13 cellular contexts compared by ENCODE assay signal in the genomic region with DNA sequence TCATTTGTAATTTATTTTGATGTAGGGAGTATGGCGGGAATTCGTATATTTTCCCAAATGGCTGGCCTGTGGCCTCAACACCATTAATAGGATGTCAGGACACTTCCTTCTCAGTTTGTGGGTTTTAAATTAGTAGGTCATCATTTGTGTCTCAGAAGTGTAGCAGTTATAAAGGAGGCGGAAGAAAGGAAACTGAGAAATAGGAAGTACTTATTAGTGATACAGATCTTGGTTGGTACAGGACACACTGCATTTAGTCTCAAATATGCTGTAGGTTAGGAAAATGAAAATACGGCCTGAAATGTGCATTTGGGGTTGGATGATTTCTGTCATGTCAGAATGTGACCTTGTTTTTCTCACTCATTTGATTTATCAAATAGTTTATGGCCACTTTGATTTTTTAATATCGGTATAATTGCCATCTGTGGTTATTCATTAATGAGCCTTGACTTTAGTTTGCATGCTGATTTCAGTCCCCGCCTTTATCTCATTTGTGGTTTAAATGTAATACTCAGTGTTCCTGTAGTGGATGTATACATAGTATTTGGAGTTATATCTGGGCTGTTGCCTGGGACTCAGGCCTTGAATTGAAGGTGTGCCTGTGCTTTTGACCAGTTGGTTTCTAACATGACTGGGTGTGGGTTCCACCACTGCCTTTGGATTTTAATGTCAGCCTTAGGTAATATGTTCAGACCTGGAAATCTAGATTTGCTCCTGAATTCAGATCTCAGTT. TPM values are rescaled to one million over a fixed set of nuclear protein-coding genes. Genes with fewer than 3 reads are reported as not detected.
DNase-seq lines count a peak whose midpoint lies in the region; ATAC-seq, FAIRE-seq and TF ChIP-seq lines count a peak whose summit lies in the region.
"Had no signal": no experiment of that assay in that cellular context is flagged by ENCODE, and none has a peak within 500 bp of the region (broad histone marks: within the 10 kb centered on the region; RNA-seq: fewer than 3 reads in every experiment).

No MANE protein-coding gene starts in this region.

- no peak overlapping the region for H4K91ac ChIP-seq in mesenchymal stem cell (ENCODE audit: low read length)

- peaks cover 27 to 38% (median 29%) of the 10 kb centered on the region in 3 donors for H3K4me1 Mint-ChIP-seq in T-cell

- peaks cover 7% of the 10 kb centered on the region for H3K79me1 ChIP-seq in mesenchymal stem cell (replicated peaks; ENCODE audit: low read length, poor library complexity, severe bottlenecking)

- DNase-seq in GM12892 (ENCODE audit: insufficient read length) (no peak), T-cell (no peak), mesenchymal stem cell (no peak), left ventricle myocardium inferior (no peak), caudate nucleus (lab: John Stamatoyannopoulos, UW) (no peak)
- DNase-seq in activated effector memory CD4-positive, alpha-beta T cell treated with Interleukin-2 at 50 U/mL for 16 hours = no peak
- DNase-seq: anterior cingulate cortex, cortex of kidney, occipital lobe had no signal

- H3K36me3 ChIP-seq in mesenchymal stem cell (ENCODE audit: control insufficient read depth in 1 of 2, insufficient read depth in 2 of 2, low read depth in 1 of 2, low read length in 2 of 2) = peaks cover 10 to 83% of the 10 kb centered on the region in 2 experiments
- peaks cover 63% of the 10 kb centered on the region for H3K36me3 ChIP-seq in left ventricle myocardium inferior

- H3K4me3 ChIP-seq in mesenchymal stem cell (ENCODE audit: insufficient read depth in 1 of 2, low read depth in 1 of 2, low read length in 2 of 2) = no peak overlapping the region
- H3K4me3 ChIP-seq in left ventricle myocardium inferior = no peak overlapping the region
- H3K4me3 ChIP-seq: SK-N-MC, suprapubic skin had no signal

- H3K9me3 ChIP-seq in mesenchymal stem cell (ENCODE audit: control insufficient read depth, low read length) (no peaks in the 10 kb centered on the region), left ventricle myocardium inferior (replicated peaks) (no peaks in the 10 kb centered on the region)
- H3K9me3 ChIP-seq: suprapubic skin had no signal

- H2AK5ac ChIP-seq in mesenchymal stem cell (ENCODE audit: low read length, severe bottlenecking) = no peak overlapping the region

- no peak overlapping the region for H3K9ac ChIP-seq in mesenchymal stem cell (ENCODE audit: low read length)

- no peak overlapping the region for H3K23ac ChIP-seq in mesenchymal stem cell (ENCODE audit: low read length in 2 of 2)

- intact Hi-C loops in left ventricle myocardium inferior (cut with micrococcal nuclease) = no loop called here

- POLR2A ChIA-PET in T-cell (lab: Charles Lee) = no interaction called here

- no peak overlapping the region for H2BK12ac ChIP-seq in mesenchymal stem cell (ENCODE audit: low read length in 2 of 2)

- H3K27ac ChIP-seq in mesenchymal stem cell (ENCODE audit: low read length, poor library complexity, severe bottlenecking) (no peak overlapping the region), left ventricle myocardium inferior (replicated peaks) (no peak overlapping the region), caudate nucleus (ENCODE audit: low read depth, low read length) (no peak overlapping the region)
- H3K27ac ChIP-seq: SK-N-MC, suprapubic skin had no signal

- H3K4me2 ChIP-seq in mesenchymal stem cell (ENCODE audit: low read length, poor library complexity, severe bottlenecking) = no peak overlapping the region

- no peak overlapping the region for H3K18ac ChIP-seq in mesenchymal stem cell (ENCODE audit: low read depth in 1 of 2, low read length in 2 of 2)

- H3K27me3 ChIP-seq in mesenchymal stem cell (ENCODE audit: control insufficient read depth in 1 of 2, insufficient read depth in 1 of 2, low read length in 2 of 2) (no peaks in the 10 kb centered on the region), left ventricle myocardium inferior (ENCODE audit: low read depth) (no peaks in the 10 kb centered on the region)
- H3K27me3 ChIP-seq: suprapubic skin had no signal

- TF ChIP-seq POLR2A in GM12892 (IDR thresholded peaks at IDR 0.05; ENCODE audit: low read depth, low read length) = no peak

- peaks cover 69% of the 10 kb centered on the region for H3K36me3 Mint-ChIP-seq in T-cell

- H4K8ac ChIP-seq in mesenchymal stem cell (ENCODE audit: low read length) = peak overlapping the region; percentile 30

- CTCF ChIA-PET in T-cell (lab: Charles Lee) = no interaction called here

- H3K27ac Mint-ChIP-seq in T-cell = peak overlapping the region; percentile 21 to 44

- WGBS in mesenchymal stem cell = over 99% methylated on average over 6 of the region's 6 CpGs

- no peak for TF ChIP-seq CTCF in left ventricle myocardium inferior (IDR thresholded peaks at IDR 0.05; ENCODE audit: borderline replicate concordance)

- no peaks in the 10 kb centered on the region for H3K9me3 Mint-ChIP-seq in T-cell

- no peaks in the 10 kb centered on the region for H3K27me3 Mint-ChIP-seq in T-cell

- H2BK120ac ChIP-seq in mesenchymal stem cell (ENCODE audit: low read depth, low read length) = no peak overlapping the region

- H2AFZ ChIP-seq in mesenchymal stem cell (ENCODE audit: low read depth, low read length) = no peak overlapping the region

- H3K14ac ChIP-seq in mesenchymal stem cell (ENCODE audit: low read length in 2 of 2) = no peak overlapping the region

- no peak overlapping the region for H2BK15ac ChIP-seq in mesenchymal stem cell (ENCODE audit: low read depth, poor library complexity, severe bottlenecking)

- peak; percentile 41 for ATAC-seq in HG02610 (IDR thresholded peaks at IDR 0.05; ENCODE audit: unreplicated experiment)
- ATAC-seq in T-cell (replicated peaks in 1 of 4) = no peak
- no peak for ATAC-seq in HG03108 (IDR thresholded peaks at IDR 0.05; ENCODE audit: unreplicated experiment)

- no peaks in the 10 kb centered on the region for H3K4me1 ChIP-seq in mesenchymal stem cell (ENCODE audit: control insufficient read depth, insufficient read depth, low read depth, low read length)
- peaks cover 31% of the 10 kb centered on the region for H3K4me1 ChIP-seq in left ventricle myocardium inferior
- H3K4me1 ChIP-seq: suprapubic skin had no signal

- H2BK5ac ChIP-seq in mesenchymal stem cell (ENCODE audit: low read depth, low read length, poor library complexity, severe bottlenecking) = no peak overlapping the region

- H3K4ac ChIP-seq in mesenchymal stem cell (ENCODE audit: low read depth in 1 of 2, low read length in 2 of 2) = no peak overlapping the region

- H3K4me3 Mint-ChIP-seq in T-cell = no peak overlapping the region

- FAIRE-seq in GM12892 (lab: Jason Lieb, UNC) = peak; percentile 86

RNA-seq across cellular contexts. Expression of gene ZCCHC2, which starts 31.4 kb away (rescaled TPM):
- 10.5 TPM for polyA plus RNA-seq in GM12892 (2012; ENCODE audit: missing spikeins)
- total RNA-seq in T-cell (10 to 100 TPM; 46.1 to 88.0 (median 52.2) TPM), left ventricle myocardium inferior (13.1 TPM)
- 4.7 TPM for polyA plus RNA-seq in mesenchymal stem cell (2013, experiment 1 of 2)
- 4.8 TPM for polyA plus RNA-seq in mesenchymal stem cell (2013, experiment 2 of 2)
